ENCODE assay signal across 25 cellular contexts in genomic region chr5:105150324-105150723, GRCh38.
"Had no signal": no experiment of that assay in that cellular context is flagged by ENCODE, and none has a peak within 500 bp of the region (broad histone marks: within the 10 kb centered on the region; RNA-seq: fewer than 3 reads in every experiment).

No MANE protein-coding gene starts in this region.

- H3K27me3 ChIP-seq: left lung, ovary, stomach, testis, thyroid gland, transverse colon, uterus had no signal

- FAIRE-seq: islet of Langerhans had no signal

- DNase-seq: hypothalamus; immature natural killer cell; kidney; left colon; left lung; mesendoderm; midbrain; mucosa of descending colon; naive thymus-derived CD4-positive, alpha-beta T cell; ovary; right cardiac atrium; stimulated activated CD4-positive, alpha-beta T cell treated with anti-CD3 and anti-CD28 coated beads, Interleukin-12 subunit alpha, Interleukin-12 subunit beta, amount 100 ng/mL, for 4 hours; stimulated activated CD4-positive, alpha-beta T cell treated with anti-CD3 and anti-CD28 coated beads, Interleukin-15, amount 100 ng/mL, for 24 hours; stimulated activated CD4-positive, alpha-beta T cell treated with anti-CD3 and anti-CD28 coated beads, Interleukin-2, amount 100 ng/mL, for 24 hours; stimulated activated CD4-positive, alpha-beta T cell treated with anti-CD3 and anti-CD28 coated beads, Interleukin-4, amount 100 ng/mL, for 1 hour; stimulated activated naive B cell treated with anti-CD40 and anti-IgM and Interleukin-4, amounts not matched to agents 10 μg/mL and 1 μg/mL and 100 μg/mL, for 72 hours; stimulated activated naive CD8-positive, alpha-beta T cell treated with anti-CD3 and anti-CD28 coated beads, Interleukin-15, Interleukin-2, amounts not matched to agents 100 U/mL and 50 U/mL, for 24 hours; stomach; testis; thyroid gland; transverse colon; uterus had no signal

- H3K4me1 ChIP-seq: left lung, stomach, testis, thyroid gland, transverse colon, uterus had no signal

- H3K27ac ChIP-seq: left lung, ovary, skin epidermis, stomach, testis, thyroid gland, transverse colon, uterus had no signal

- H3K4me3 ChIP-seq: left lung, lung, mucosa of descending colon, ovary, skin epidermis, stomach, testis, thyroid gland, transverse colon, uterus had no signal

- H3K36me3 ChIP-seq: left lung, ovary, stomach, thyroid gland, transverse colon, uterus had no signal

- H3K9me3 ChIP-seq: left lung, mucosa of descending colon, ovary, stomach, testis, thyroid gland, transverse colon, uterus had no signal
